In the genomic region with DNA sequence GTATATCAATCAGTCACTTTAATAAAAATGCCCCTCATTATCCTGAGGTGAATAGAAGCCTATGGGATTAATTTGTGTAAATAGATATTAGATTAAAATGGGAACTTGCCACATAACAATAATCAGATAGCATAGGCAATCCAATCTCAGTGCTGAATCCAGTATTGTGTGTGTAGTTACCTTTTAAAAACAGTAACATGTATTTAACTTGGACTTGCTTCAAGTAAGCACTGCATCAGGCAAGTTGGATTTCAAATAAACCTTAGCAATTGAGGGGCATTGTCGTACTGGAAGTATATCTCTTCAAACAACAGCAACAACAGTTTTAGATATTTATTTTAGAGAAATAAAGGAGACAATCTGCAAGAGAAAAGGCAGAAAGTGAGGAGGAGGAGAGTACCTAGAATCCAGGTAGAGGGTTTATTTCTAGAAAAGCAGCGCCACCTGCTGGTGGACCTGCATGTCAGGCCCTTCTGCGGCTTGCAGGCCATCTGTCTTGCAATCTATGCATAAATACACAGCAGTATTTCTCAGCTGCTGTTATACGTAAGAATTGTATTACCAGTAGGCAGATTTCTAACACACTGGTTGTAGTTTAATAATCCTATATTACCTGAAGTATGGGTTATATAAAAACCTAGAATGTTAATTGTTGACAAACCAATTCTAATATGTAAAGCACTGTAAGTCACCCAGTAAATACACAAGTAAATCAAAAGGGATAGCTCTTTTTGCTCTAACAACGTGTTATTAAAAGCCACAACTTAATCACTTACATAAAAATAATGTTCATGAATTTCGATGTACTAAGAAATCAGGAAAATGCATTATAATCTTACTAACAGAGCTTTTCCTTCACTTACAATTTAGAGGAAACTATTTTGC, we compare ENCODE assay signal across 8 cellular contexts.
DNase-seq lines count a peak whose midpoint lies in the region; ATAC-seq and TF ChIP-seq lines count a peak whose summit lies in the region.

No MANE protein-coding gene starts in this region.

- DNase-seq in AG10803 (ENCODE audit: low read depth), result peak; percentile 71
- peak; percentile 55 for DNase-seq in NCI-H460 (ENCODE audit: extremely low read depth, low read depth)
- DNase-seq in activated CD4-positive, alpha-beta T cell treated with anti-CD3 and anti-CD28 coated beads, Interleukin-2, amount 50 U/mL, for 48 hours, result peak; percentile 68 to 71
- peak; percentile 44 for DNase-seq in effector CD4-positive, alpha-beta T cell
- peak; percentile 76 to 78 for DNase-seq in lung microvascular endothelial cell (ENCODE audit: low read depth in 2 of 2)
- peak; percentile 8 for DNase-seq in stimulated activated CD8-positive, alpha-beta memory T cell treated with anti-CD3 and anti-CD28 coated beads, Interleukin-12 subunit alpha, Interleukin-12 subunit beta, amount 100 ng/mL, for 4 hours (ENCODE audit: low read depth)

- ATAC-seq in GM19043 (IDR thresholded peaks at IDR 0.05; ENCODE audit: low read depth, unreplicated experiment), result peak; percentile 94
- peak; percentile 85 for ATAC-seq in HG03442 (IDR thresholded peaks at IDR 0.05; ENCODE audit: unreplicated experiment)

- no peak overlapping the region for H3K4me3 ChIP-seq in AG10803 (ENCODE audit: low read length)

- peak; percentile 97 for TF ChIP-seq CTCF in AG10803 (conservative IDR thresholded peaks at IDR 0.05; ENCODE audit: low read length)

Comparison
In these comparisons a context has a peak if more than half of its experiments do, and no peak if none do; other contexts are left out.
1. DNase-seq: peak in every context shown above with its lines; median percentile 77 in lung microvascular endothelial cell; 71 in AG10803; 70 in activated CD4-positive, alpha-beta T cell treated with anti-CD3 and anti-CD28 coated beads, Interleukin-2, amount 50 U/mL, for 48 hours; 55 in NCI-H460; 44 in effector CD4-positive, alpha-beta T cell; 8 in stimulated activated CD8-positive, alpha-beta memory T cell treated with anti-CD3 and anti-CD28 coated beads, Interleukin-12 subunit alpha, Interleukin-12 subunit beta, amount 100 ng/mL, for 4 hours.